Comparison of ENCODE assay signal across 24 cellular contexts in the genomic region with DNA sequence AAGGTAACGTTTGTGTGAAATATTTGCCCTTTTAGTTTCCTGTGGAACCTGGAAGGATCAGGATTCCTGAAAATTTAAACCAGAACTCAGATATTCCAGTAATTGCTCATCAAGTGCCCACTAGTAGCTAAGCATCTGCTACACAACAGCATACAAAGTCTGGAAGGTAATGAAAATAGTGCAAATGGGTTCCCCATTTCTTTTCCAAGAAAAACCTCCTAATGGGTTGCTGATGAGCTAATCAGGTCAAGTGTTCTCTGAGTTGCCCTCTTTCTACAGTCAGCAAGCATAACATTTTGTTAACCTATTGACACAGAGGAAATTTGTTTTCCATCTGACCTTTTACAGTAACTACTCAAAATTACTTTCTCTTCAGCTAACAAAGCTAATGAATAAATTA.
"Had no signal": no experiment of that assay in that cellular context is flagged by ENCODE, and none has a peak within 500 bp of the region (broad histone marks: within the 10 kb centered on the region; RNA-seq: fewer than 3 reads in every experiment).

No MANE protein-coding gene starts in this region.

- DNase-seq: IMR-90, Kasumi-1, MM.1S, NCI-H1048, NCI-H1105, NCI-H1417, NCI-H1436 treated with DMSO at 0.1 percent for 48 hours, NCI-H1694, NCI-H187 treated with DMSO at 0.1 percent for 48 hours, NCI-H2029 treated with DMSO at 0.1 percent for 48 hours, NCI-H2171, NCI-H226, NCI-H446, NCI-H510A, NCI-H526, NCI-H774, PC-3, SHP77, SJCRH30 had no signal

- H3K4me2 ChIP-seq: KMS-11 had no signal

- H3K9me3 ChIP-seq: SJCRH30 had no signal

- H3K27ac ChIP-seq: KMS-11, RWPE1, SJCRH30 had no signal

- H3K4me3 ChIP-seq: SJCRH30 had no signal

- FAIRE-seq: HepG2 had no signal

- H3K9ac ChIP-seq: KMS-11 had no signal

- ATAC-seq: HepG2, Panc1, PC-3, SK-N-SH treated with all-trans-retinoic acid at 6 μM for 48 hours had no signal

- H3K4me1 ChIP-seq: SJCRH30 had no signal

- H3K36me3 ChIP-seq: SJCRH30 had no signal

- H3K27me3 ChIP-seq: SJCRH30 had no signal
